ENCODE assay signal across 14 cellular contexts in the genomic region with DNA sequence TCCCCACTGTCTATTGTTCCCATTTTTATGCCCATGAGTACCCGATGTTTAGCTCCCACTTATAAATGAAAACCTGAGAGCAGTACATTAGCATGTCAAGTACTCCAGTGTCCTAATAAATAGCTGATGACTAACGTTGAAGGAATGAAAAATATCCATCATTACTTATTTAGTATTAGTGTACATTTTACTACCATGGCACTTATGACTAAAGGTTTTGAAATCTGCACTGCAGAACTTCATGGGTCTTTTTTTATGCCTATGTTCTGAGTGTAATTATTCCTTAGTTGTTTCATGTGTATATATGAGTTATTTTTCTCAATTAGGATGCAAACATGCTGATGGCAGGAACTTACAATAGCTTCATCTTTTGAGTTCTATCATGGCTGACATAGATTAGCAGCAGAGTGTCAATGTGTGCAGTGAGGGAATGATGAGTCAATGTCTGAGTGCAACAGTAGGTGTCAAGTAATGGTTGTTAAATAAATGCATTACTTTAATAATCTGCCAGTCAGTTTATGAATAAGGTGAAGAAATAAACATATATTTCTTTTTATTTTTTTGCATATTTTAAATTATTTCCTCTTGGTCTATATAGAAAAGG.
DNase-seq lines count a peak whose midpoint lies in the region; ATAC-seq and TF ChIP-seq lines count a peak whose summit lies in the region.
"Had no signal": no experiment of that assay in that cellular context is flagged by ENCODE, and none has a peak within 500 bp of the region (broad histone marks: within the 10 kb centered on the region; RNA-seq: fewer than 3 reads in every experiment).

No MANE protein-coding gene starts in this region.

- H3K27ac ChIP-seq in RWPE1: no peak overlapping the region
- H3K27ac ChIP-seq: coronary artery had no signal

- ATAC-seq in GM19452 (IDR thresholded peaks at IDR 0.05; ENCODE audit: unreplicated experiment) (no peak), HG03097 (IDR thresholded peaks at IDR 0.05; ENCODE audit: low FRiP score, unreplicated experiment) (no peak)
- ATAC-seq: activated CD8-positive, alpha-beta T cell treated with anti-CD3 and anti-CD28 coated beads, Interleukin-2, amount 10 ng/mL, durations not matched to agents 7 days and 5 days; stimulated activated naive CD8-positive, alpha-beta T cell treated with anti-CD3 and anti-CD28 coated beads, Interleukin-15, amount 100 ng/mL, for 72 hours had no signal

- no peak for TF ChIP-seq CTCF in RWPE1 (conservative IDR thresholded peaks at IDR 0.05; ENCODE audit: low read depth)
- no peak for TF ChIP-seq CTCF in fibroblast of mammary gland (conservative IDR thresholded peaks at IDR 0.05; ENCODE audit: control insufficient read depth, insufficient read depth, low read depth, low read length)

- peak; percentile 40 for DNase-seq in GM04504 (ENCODE audit: low read depth)
- DNase-seq in RWPE1 (ENCODE audit: low spot score): peak; percentile 72
- peak; percentile 82 for DNase-seq in fibroblast of mammary gland (ENCODE audit: low read depth)
- DNase-seq in skeletal muscle cell (ENCODE audit: low read depth): peak; percentile 67
- DNase-seq in activated CD4-positive, alpha-beta T cell treated with anti-CD3 and anti-CD28 coated beads for 4 hours: no peak
- DNase-seq: activated CD8-positive, alpha-beta T cell treated with anti-CD3 and anti-CD28 coated beads, Interleukin-2, amount 10 ng/mL, durations not matched to agents 7 days and 5 days; activated naive CD4-positive, alpha-beta T cell; H9; NCI-H2081; stimulated activated CD4-positive, alpha-beta T cell treated with anti-CD3 and anti-CD28 coated beads, Interleukin-4, amount 100 ng/mL, for 1 hour; stimulated activated naive CD8-positive, alpha-beta T cell treated with anti-CD3 and anti-CD28 coated beads, Interleukin-15, amount 100 ng/mL, for 72 hours had no signal

- CTCF ChIA-PET in RWPE1 (lab: Yijun Ruan, JAX): interaction anchor here (0.5 kb wide), 1 partner anchor 1695 kb away, joined by 3 read pairs; no protein-coding TSS in a partner anchor

- POLR2A ChIA-PET in RWPE1 (lab: Yijun Ruan, JAX; ENCODE audit: low non-redundant PET): no interaction called here

- H3K4me3 ChIP-seq in fibroblast of mammary gland (ENCODE audit: control insufficient read depth, low read depth, low read length): no peak overlapping the region
- no peak overlapping the region for H3K4me3 ChIP-seq in skeletal muscle cell (ENCODE audit: low read depth, low read length)
- H3K4me3 ChIP-seq: coronary artery had no signal

Comparison
In these comparisons a context has a peak if more than half of its experiments do, and no peak if none do; other contexts are left out.
1. DNase-seq: peak in GM04504 (single experiment), RWPE1 (single experiment), fibroblast of mammary gland (single experiment) and skeletal muscle cell (single experiment); none in activated CD4-positive, alpha-beta T cell treated with anti-CD3 and anti-CD28 coated beads for 4 hours (0 of 2).